ENCODE assay signal across 21 cellular contexts in the genomic region with DNA sequence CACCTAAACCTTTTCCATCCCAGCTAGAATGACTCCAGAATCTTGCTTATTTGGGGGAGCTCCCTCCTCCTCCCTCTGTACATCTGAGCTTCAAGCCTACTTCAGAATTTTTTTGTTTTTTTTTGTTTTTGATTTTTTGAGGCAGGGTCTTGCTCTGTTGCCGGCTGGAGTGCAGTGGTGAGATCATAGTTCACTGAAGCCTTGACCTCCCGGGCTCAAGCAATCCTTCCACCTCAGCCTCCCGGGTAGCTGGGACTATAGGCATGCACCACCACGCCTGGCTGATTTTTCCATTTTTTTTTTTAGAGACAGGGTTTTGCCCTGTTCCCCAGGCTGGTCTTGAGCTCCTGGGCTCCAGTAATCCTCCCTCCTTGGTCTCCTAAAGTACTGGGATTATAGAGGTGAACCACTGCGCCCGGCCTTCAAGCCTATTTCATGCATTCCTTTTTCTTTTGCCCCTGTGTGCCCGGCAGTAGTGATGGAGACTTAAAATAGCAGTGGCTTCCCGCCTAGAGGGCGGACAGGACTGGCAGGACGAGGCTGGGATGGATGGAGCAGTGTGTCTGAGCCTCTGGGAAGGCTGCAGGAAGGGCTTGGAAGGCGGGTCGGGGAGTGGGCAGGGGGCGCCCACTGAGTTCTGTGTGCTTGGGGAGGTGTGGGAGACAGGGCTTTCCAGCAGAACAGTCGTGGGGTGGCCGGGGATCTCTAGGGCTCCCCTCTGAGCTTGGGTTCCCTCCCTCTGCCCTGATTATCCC. TPM values are rescaled to one million over a fixed set of nuclear protein-coding genes. Genes with fewer than 3 reads are reported as not detected.
A peak's percentile ranks its signal among the peaks of the same experiment; 100 is the strongest.
DNase-seq lines count a peak whose midpoint lies in the region; ATAC-seq and TF ChIP-seq lines count a peak whose summit lies in the region.
"Had no signal": no experiment of that assay in that cellular context is flagged by ENCODE, and none has a peak within 500 bp of the region (broad histone marks: within the 10 kb centered on the region; RNA-seq: fewer than 3 reads in every experiment).

No MANE protein-coding gene starts in this region.

- H3K36me3 Mint-ChIP-seq in chondrocyte (ENCODE audit: low read depth), result peaks cover 1% of the 10 kb centered on the region
- H3K36me3 Mint-ChIP-seq in type B pancreatic cell, result peaks cover 4% of the 10 kb centered on the region
- H3K36me3 Mint-ChIP-seq: natural killer cell had no signal

- H3K27ac Mint-ChIP-seq in chondrocyte (ENCODE audit: unreplicated experiment) (no peak overlapping the region), type B pancreatic cell (peak overlapping the region; percentile 62)
- H3K27ac Mint-ChIP-seq: natural killer cell; stimulated activated naive CD8-positive, alpha-beta T cell treated with anti-CD3 and anti-CD28 coated beads, Interleukin-15, Interleukin-2, amounts not matched to agents 100 ng/mL and 50 ng/mL, for 24 hours had no signal

- H3K9me3 Mint-ChIP-seq in chondrocyte (ENCODE audit: low read depth), result no peaks in the 10 kb centered on the region
- no peaks in the 10 kb centered on the region for H3K9me3 Mint-ChIP-seq in type B pancreatic cell
- H3K9me3 Mint-ChIP-seq: natural killer cell; stimulated activated naive CD8-positive, alpha-beta T cell treated with anti-CD3 and anti-CD28 coated beads, Interleukin-15, Interleukin-2, amounts not matched to agents 100 ng/mL and 50 ng/mL, for 24 hours had no signal

- H3K4me3 ChIP-seq in Karpas-422 (ENCODE audit: low read length), result peak overlapping the region; percentile 52; the same call in 1 of the 2 replicates
- H3K4me3 ChIP-seq: right atrium auricular region, thoracic aorta had no signal

- H2AFZ ChIP-seq in Karpas-422 (ENCODE audit: low read length), result no peak overlapping the region

- no peak overlapping the region for H3K4me3 Mint-ChIP-seq in chondrocyte (ENCODE audit: unreplicated experiment)
- no peak overlapping the region for H3K4me3 Mint-ChIP-seq in type B pancreatic cell
- H3K4me3 Mint-ChIP-seq: natural killer cell; stimulated activated naive CD8-positive, alpha-beta T cell treated with anti-CD3 and anti-CD28 coated beads, Interleukin-15, Interleukin-2, amounts not matched to agents 100 ng/mL and 50 ng/mL, for 24 hours had no signal

- H3K9me3 ChIP-seq in Karpas-422 (ENCODE audit: low read length), result no peaks in the 10 kb centered on the region
- H3K9me3 ChIP-seq: right atrium auricular region, thoracic aorta had no signal

- peak overlapping the region; percentile 73 for H3K4me2 ChIP-seq in Karpas-422 (ENCODE audit: low read depth, low read length, poor library complexity, severe bottlenecking)

- TF ChIP-seq CTCF in chondrocyte (IDR thresholded peaks at IDR 0.05) (no peak), type B pancreatic cell (conservative IDR thresholded peaks at IDR 0.05) (no peak)

- no peaks in the 10 kb centered on the region for H4K20me1 ChIP-seq in Karpas-422 (ENCODE audit: insufficient read depth, low read depth, low read length)

- no peaks in the 10 kb centered on the region for H3K9me2 ChIP-seq in Karpas-422 (replicated peaks; ENCODE audit: insufficient read depth, low read length)

- H3K4me1 ChIP-seq in Karpas-422 (ENCODE audit: low read length), result peaks cover 92% of the 10 kb centered on the region

- ATAC-seq in HG02884 (IDR thresholded peaks at IDR 0.05; ENCODE audit: unreplicated experiment), result no peak
- ATAC-seq: esophagus mucosa, natural killer cell had no signal

- DNase-seq in Karpas-422 (no peak), chondrocyte (ENCODE audit: low spot score) (peak; percentile 61), mesenteric fat pad (ENCODE audit: low spot score) (peak; percentile 62), type B pancreatic cell (ENCODE audit: extremely low spot score, unreplicated experiment) (no peak), DMS 273 (lab: John Stamatoyannopoulos, UW; ENCODE audit: unreplicated experiment) (no peak), NCI-H524 treated with DMSO at 0.1 percent for 48 hours (lab: John Stamatoyannopoulos, UW) (no peak)
- DNase-seq: activated CD4-positive, alpha-beta T cell treated with anti-CD3 and anti-CD28 coated beads, Interleukin-2, amount 50 U/mL, for 4 hours; activated T-cell treated with anti-CD3 and anti-CD28 coated beads, Interleukin-2, amount 50 U/mL, for 48 hours; cortex of kidney; H7; Kasumi-1; natural killer cell; NCI-H1436 treated with DMSO at 0.1 percent for 48 hours; NCI-H2107; NCI-H446 treated with DMSO at 0.1 percent for 48 hours; stimulated activated CD4-positive, alpha-beta T cell treated with anti-CD3 and anti-CD28 coated beads, Interleukin-2, amount 100 ng/mL, for 24 hours had no signal

- H3K4me1 Mint-ChIP-seq in chondrocyte (ENCODE audit: low read depth) (peaks cover 48% of the 10 kb centered on the region), type B pancreatic cell (ENCODE audit: unreplicated experiment) (peaks cover 40% of the 10 kb centered on the region)

- H3K27me3 Mint-ChIP-seq in chondrocyte (ENCODE audit: low read depth) (no peaks in the 10 kb centered on the region), type B pancreatic cell (no peaks in the 10 kb centered on the region)
- H3K27me3 Mint-ChIP-seq: stimulated activated naive CD8-positive, alpha-beta T cell treated with anti-CD3 and anti-CD28 coated beads, Interleukin-15, Interleukin-2, amounts not matched to agents 100 ng/mL and 50 ng/mL, for 24 hours had no signal

- H3K27ac ChIP-seq in Karpas-422 (ENCODE audit: low read length), result peak overlapping the region; percentile 97
- H3K27ac ChIP-seq: right atrium auricular region, thoracic aorta had no signal

- H3K9ac ChIP-seq in Karpas-422 (ENCODE audit: low read length), result peak overlapping the region; percentile 74

- peaks cover 16% of the 10 kb centered on the region for H3K36me3 ChIP-seq in Karpas-422 (ENCODE audit: insufficient read depth, low read length)
- H3K36me3 ChIP-seq: right atrium auricular region, thoracic aorta had no signal

- peaks cover 98% of the 10 kb centered on the region for H3K79me2 ChIP-seq in Karpas-422 (ENCODE audit: low read length)

- no peaks in the 10 kb centered on the region for H3K27me3 ChIP-seq in Karpas-422 (ENCODE audit: low read length)
- H3K27me3 ChIP-seq: right atrium auricular region had no signal

RNA-seq across cellular contexts. Expression of gene CUX1, which starts 8.8 kb away (rescaled TPM):
- 92.4 and 109 TPM in 2 replicates for total RNA-seq in Karpas-422 (2014; rRNA removed; shearing (Covaris generic); ENCODE audit: low replicate concordance)
- total RNA-seq in chondrocyte (112 to 154 TPM (median 118 TPM) in 3 replicates), mesenteric fat pad (115 TPM), type B pancreatic cell (ENCODE audit: low replicate concordance) (76.4 and 79.2 TPM in 2 replicates)

Comparison
In these comparisons a context has a peak if more than half of its experiments do, and no peak if none do; other contexts are left out.
1. DNase-seq: peak in chondrocyte (single experiment) and mesenteric fat pad (single experiment); none in Karpas-422 (single experiment), type B pancreatic cell (single experiment), DMS 273 (single experiment) and NCI-H524 treated with DMSO at 0.1 percent for 48 hours (single experiment).